ENCODE assay signal across 8 cellular contexts in the genomic region with DNA sequence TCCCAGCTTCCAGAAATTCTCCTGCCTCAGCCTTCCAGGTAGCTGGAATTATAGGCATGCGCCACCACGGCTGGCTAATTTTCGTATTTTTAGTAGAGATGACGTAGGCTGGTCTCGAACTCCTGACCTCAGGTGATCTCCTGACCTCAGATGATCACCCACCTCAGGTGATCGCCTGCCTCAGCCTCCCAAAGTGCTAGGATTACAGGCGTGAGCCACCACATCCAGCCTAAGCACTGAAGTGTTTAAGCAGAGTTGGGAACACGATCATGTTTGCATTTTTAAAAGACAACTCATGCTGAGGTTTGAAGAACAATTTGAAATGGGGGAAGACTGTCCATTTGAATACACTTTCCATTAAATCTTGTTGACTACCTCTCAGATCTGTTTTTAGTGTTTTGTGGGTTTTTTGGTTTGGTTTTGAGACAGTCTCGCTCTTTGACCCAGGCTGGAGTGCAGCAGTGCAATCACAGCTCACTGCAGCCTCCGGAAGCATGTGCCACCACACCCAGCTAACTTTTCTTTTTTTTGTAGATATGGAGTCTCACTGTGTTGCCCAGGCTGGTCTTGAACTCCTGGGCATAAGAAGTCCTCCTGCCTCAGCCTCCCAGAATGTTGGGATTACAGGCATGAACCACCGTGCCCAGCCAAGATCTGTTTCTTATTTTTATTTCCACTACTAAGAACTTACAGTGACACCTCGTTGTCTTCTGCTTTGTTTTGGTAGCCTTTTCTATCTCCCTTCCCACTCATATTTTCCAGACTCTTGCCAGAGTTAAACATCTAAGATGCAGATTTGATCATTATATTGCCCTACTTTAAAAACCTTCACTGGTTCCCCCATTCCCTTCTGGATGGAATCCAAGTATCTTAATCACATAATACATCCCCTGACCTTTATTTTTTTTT. TPM values are rescaled to one million over a fixed set of nuclear protein-coding genes. Genes with fewer than 3 reads are reported as not detected.
DNase-seq lines count a peak whose midpoint lies in the region; ATAC-seq, FAIRE-seq and TF ChIP-seq lines count a peak whose summit lies in the region.

No MANE protein-coding gene starts in this region.

- peaks cover 8% of the 10 kb centered on the region for H3K4me1 ChIP-seq in astrocyte (ENCODE audit: insufficient read depth, low read length)

- H3K79me2 ChIP-seq in astrocyte (ENCODE audit: insufficient read depth, low read length), result peaks cover 58% of the 10 kb centered on the region

- H3K9me3 Mint-ChIP-seq in astrocyte (ENCODE audit: unreplicated experiment), result peaks cover 2% of the 10 kb centered on the region
- peaks cover 2% of the 10 kb centered on the region for H3K9me3 Mint-ChIP-seq in glutamatergic neuron (ENCODE audit: unreplicated experiment)

- H4K20me1 ChIP-seq in astrocyte (ENCODE audit: insufficient read depth, low read length), result no peaks in the 10 kb centered on the region

- H3K27me3 Mint-ChIP-seq in astrocyte (ENCODE audit: low read depth, unreplicated experiment) (no peaks in the 10 kb centered on the region), glutamatergic neuron (ENCODE audit: unreplicated experiment) (no peaks in the 10 kb centered on the region)

- H3K9me3 ChIP-seq in astrocyte (ENCODE audit: insufficient read depth, low read depth, low read length), result no peaks in the 10 kb centered on the region

- ATAC-seq in GM21390 (IDR thresholded peaks at IDR 0.05; ENCODE audit: unreplicated experiment) (peak; percentile 95), HG03469 (IDR thresholded peaks at IDR 0.05; ENCODE audit: unreplicated experiment) (peak; percentile 96), Right ventricle myocardium superior (ENCODE audit: poor library complexity) (no peak)

- no peak for FAIRE-seq in astrocyte (lab: Jason Lieb, UNC)

- H2AFZ ChIP-seq in astrocyte (ENCODE audit: low read depth, low read length), result no peak overlapping the region

- TF ChIP-seq CTCF in astrocyte (IDR thresholded peaks at IDR 0.05; ENCODE audit: insufficient read depth, low read depth, low read length), result no peak
- TF ChIP-seq CTCF in glutamatergic neuron (IDR thresholded peaks at IDR 0.05; ENCODE audit: partially characterized antibody, unreplicated experiment), result no peak

- no peak overlapping the region for H3K27ac Mint-ChIP-seq in astrocyte (ENCODE audit: unreplicated experiment)
- no peak overlapping the region for H3K27ac Mint-ChIP-seq in glutamatergic neuron (ENCODE audit: unreplicated experiment)

- no peak overlapping the region for H3K27ac ChIP-seq in astrocyte (ENCODE audit: low read depth, low read length)

- no peak overlapping the region for H3K4me2 ChIP-seq in astrocyte (ENCODE audit: low read length)

- peaks cover 6% of the 10 kb centered on the region for H3K36me3 ChIP-seq in astrocyte (ENCODE audit: insufficient read depth, low read length)

- H3K27me3 ChIP-seq in astrocyte (ENCODE audit: insufficient read depth, low read length), result no peaks in the 10 kb centered on the region

- DNase-seq in astrocyte (ENCODE audit: low read depth), result peak; percentile 42
- no peak for DNase-seq in DMS153 treated with DMSO at 0.1 percent for 48 hours (lab: John Stamatoyannopoulos, UW; ENCODE audit: unreplicated experiment)
- DNase-seq in NCI-H748 (lab: John Stamatoyannopoulos, UW; ENCODE audit: unreplicated experiment), result no peak
- no peak for DNase-seq in Right ventricle myocardium superior
- DNase-seq in glutamatergic neuron, result no peak

- intact Hi-C loops in Right ventricle myocardium superior (cut with DNase I), result no loop called here

- peaks cover 8% of the 10 kb centered on the region for H3K36me3 Mint-ChIP-seq in astrocyte (ENCODE audit: low read depth, unreplicated experiment)
- no peaks in the 10 kb centered on the region for H3K36me3 Mint-ChIP-seq in glutamatergic neuron (ENCODE audit: unreplicated experiment)

- H3K4me3 Mint-ChIP-seq in astrocyte (ENCODE audit: unreplicated experiment) (no peak overlapping the region), glutamatergic neuron (ENCODE audit: unreplicated experiment) (no peak overlapping the region)

- no peak overlapping the region for H3K9ac ChIP-seq in astrocyte (ENCODE audit: low read length)

- peak overlapping the region; percentile 23; the same call in 1 of the 2 replicates for H3K4me3 ChIP-seq in GM08714 (ENCODE audit: low read length)
- H3K4me3 ChIP-seq in astrocyte (ENCODE audit: insufficient read depth, low read depth, low read length), result no peak overlapping the region

- H3K4me1 Mint-ChIP-seq in astrocyte (ENCODE audit: low read depth, unreplicated experiment), result no peaks in the 10 kb centered on the region
- H3K4me1 Mint-ChIP-seq in glutamatergic neuron (ENCODE audit: low read depth, unreplicated experiment), result peaks cover 4% of the 10 kb centered on the region

RNA-seq across cellular contexts. Expression of a gene that starts 5.5 kb away (rescaled TPM):
- total RNA-seq in astrocyte (12.1 and 12.6 TPM in 2 replicates), Right ventricle myocardium superior (13.8 TPM), glutamatergic neuron (ENCODE audit: unreplicated experiment) (20.3 TPM)

RNA-seq across cellular contexts. Expression of a gene that starts 15.5 kb away (rescaled TPM):
- total RNA-seq in astrocyte (34.8 and 35.7 TPM in 2 replicates), Right ventricle myocardium superior (22.6 TPM), glutamatergic neuron (ENCODE audit: unreplicated experiment) (39.2 TPM)

RNA-seq across cellular contexts. Expression of a gene that starts 59.1 kb away (rescaled TPM):
- total RNA-seq in astrocyte, result not detected in 2 replicates
- not detected for total RNA-seq in Right ventricle myocardium superior
- total RNA-seq in glutamatergic neuron (ENCODE audit: unreplicated experiment), result not detected
